Comparison of ENCODE assay signal across 8 cellular contexts in genomic region chr6:89829591-89830384, GRCh38. TPM values are rescaled to one million over a fixed set of nuclear protein-coding genes. Genes with fewer than 3 reads are reported as not detected.
A peak's percentile ranks its signal among the peaks of the same experiment; 100 is the strongest.
DNase-seq lines count a peak whose midpoint lies in the region; ATAC-seq and TF ChIP-seq lines count a peak whose summit lies in the region.

TSS of gene CASP8AP2 (plus strand) at chr6:89829880.

- no peaks in the 10 kb centered on the region for H3K9me3 ChIP-seq in BE2C
- no peaks in the 10 kb centered on the region for H3K9me3 ChIP-seq in colonic mucosa

- peak; percentile 95 for ATAC-seq in HG03460 (IDR thresholded peaks at IDR 0.05; ENCODE audit: unreplicated experiment)

- H3K4me3 ChIP-seq in BE2C (ENCODE audit: low read depth, low read length) (peak within 1 kb of the TSS; percentile 96), colonic mucosa (peak within 1 kb of the TSS; percentile 94)

- peak within 1 kb of the TSS; percentile 93 for H3K27ac ChIP-seq in colonic mucosa

- TF ChIP-seq CTCF in BE2C (IDR thresholded peaks at IDR 0.05; ENCODE audit: low read depth, low read length) (no peak), colonic mucosa (IDR thresholded peaks at IDR 0.05) (no peak)

- H3K36me3 ChIP-seq in BE2C: peaks cover 11% of the 10 kb centered on the region
- H3K36me3 ChIP-seq in colonic mucosa: no peaks in the 10 kb centered on the region

- H3K27me3 ChIP-seq in BE2C (no peaks in the 10 kb centered on the region), colonic mucosa (no peaks in the 10 kb centered on the region)

- H3K4me1 ChIP-seq in BE2C: no peaks in the 10 kb centered on the region
- H3K4me1 ChIP-seq in colonic mucosa: peaks cover 5% of the 10 kb centered on the region

- intact Hi-C loops in colonic mucosa (cut with DNase I): no loop called here

- peak; percentile 95 for DNase-seq in BE2C
- peak; percentile 70 for DNase-seq in GM19240 (ENCODE audit: insufficient read length, low spot score)
- peak; percentile 99 for DNase-seq in NCI-H526 (lab: John Stamatoyannopoulos, UW)
- peak; percentile 96 for DNase-seq in activated CD4-positive, alpha-beta T cell treated with anti-CD3 and anti-CD28 coated beads for 48 hours
- peak; percentile 97 for DNase-seq in colonic mucosa
- peak; percentile 100 for DNase-seq in left kidney (ENCODE audit: low read depth, low spot score)
- DNase-seq in stimulated activated CD4-positive, alpha-beta T cell treated with anti-CD3 and anti-CD28 coated beads, Interleukin-2, amount 100 ng/mL, for 24 hours: peak; percentile 93 to 94

- H3K9ac ChIP-seq in colonic mucosa (ENCODE audit: low read depth in 2 of 2, low read length in 2 of 2): peak within 1 kb of the TSS; percentile 87 to 97

RNA-seq across cellular contexts. Expression of gene CASP8AP2, which starts in this region (rescaled TPM):
- 11.4 TPM for polyA plus RNA-seq in BE2C (2012; ENCODE audit: insufficient read depth, insufficient read length, low read depth)
- 10 to 100 TPM; 13.4 to 15.8 TPM for total RNA-seq in colonic mucosa

Comparison
In these comparisons a context has a peak if more than half of its experiments do, and no peak if none do; other contexts are left out.
1. Peak in every context shown above with its lines: DNase-seq, ATAC-seq, H3K4me3 ChIP-seq and H3K27ac ChIP-seq.